1 cellular context compared by ENCODE assay signal in genomic region chr16:73050115-73051099, GRCh38.
TF ChIP-seq lines count a peak whose summit lies in the region.

No MANE protein-coding gene starts in this region.

TF ChIP-seq in HepG2, 621 proteins besides CTCF, POLR2A, EP300 and RAD21 (continued from another document and continues in another):
- TF ChIP-seq ZNF747 (CRISPR knock-in tag; IDR thresholded peaks at IDR 0.05; ENCODE audit: borderline replicate concordance) = no peak
- no peak for TF ChIP-seq ZFYVE20 (CRISPR knock-in tag; IDR thresholded peaks at IDR 0.05; ENCODE audit: borderline replicate concordance, low read depth)
- no peak; the same call in 1 of the 2 replicates for TF ChIP-seq ZNF160 (CRISPR knock-in tag; IDR thresholded peaks at IDR 0.05)
- no peak for TF ChIP-seq NFKB2 (CRISPR knock-in tag; IDR thresholded peaks at IDR 0.05; ENCODE audit: borderline replicate concordance)
- TF ChIP-seq ZNF264 (CRISPR knock-in tag; IDR thresholded peaks at IDR 0.05) = peak; percentile 60; the same call in 1 of the 2 replicates
- TF ChIP-seq, protein P1, sequence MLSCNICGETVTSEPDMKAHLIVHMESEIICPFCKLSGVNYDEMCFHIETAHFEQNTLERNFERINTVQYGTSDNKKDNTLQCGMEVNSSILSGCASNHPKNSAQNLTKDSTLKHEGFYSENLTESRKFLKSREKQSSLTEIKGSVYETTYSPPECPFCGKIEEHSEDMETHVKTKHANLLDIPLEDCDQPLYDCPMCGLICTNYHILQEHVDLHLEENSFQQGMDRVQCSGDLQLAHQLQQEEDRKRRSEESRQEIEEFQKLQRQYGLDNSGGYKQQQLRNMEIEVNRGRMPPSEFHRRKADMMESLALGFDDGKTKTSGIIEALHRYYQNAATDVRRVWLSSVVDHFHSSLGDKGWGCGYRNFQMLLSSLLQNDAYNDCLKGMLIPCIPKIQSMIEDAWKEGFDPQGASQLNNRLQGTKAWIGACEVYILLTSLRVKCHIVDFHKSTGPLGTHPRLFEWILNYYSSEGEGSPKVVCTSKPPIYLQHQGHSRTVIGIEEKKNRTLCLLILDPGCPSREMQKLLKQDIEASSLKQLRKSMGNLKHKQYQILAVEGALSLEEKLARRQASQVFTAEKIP (CRISPR knock-in tag; IDR thresholded peaks at IDR 0.05; ENCODE audit: borderline replicate concordance) = no peak
- TF ChIP-seq ZBTB42 (CRISPR knock-in tag; IDR thresholded peaks at IDR 0.05) = no peak
- TF ChIP-seq TAF1 (CRISPR knock-in tag; IDR thresholded peaks at IDR 0.05) = peak; percentile 22; the same call in 1 of the 2 replicates
- TF ChIP-seq LBX2 (CRISPR knock-in tag; IDR thresholded peaks at IDR 0.05; ENCODE audit: borderline replicate concordance) = no peak
- no peak for TF ChIP-seq TEAD2 (CRISPR knock-in tag; IDR thresholded peaks at IDR 0.05)
- no peak for TF ChIP-seq ARHGAP35 (CRISPR knock-in tag; IDR thresholded peaks at IDR 0.05; ENCODE audit: borderline replicate concordance)
- TF ChIP-seq ZNF101 (CRISPR knock-in tag; IDR thresholded peaks at IDR 0.05; ENCODE audit: borderline replicate concordance, low read depth) = no peak
- TF ChIP-seq HMGXB4 (CRISPR knock-in tag; IDR thresholded peaks at IDR 0.05; ENCODE audit: borderline replicate concordance in 1 of 2, low read depth in 1 of 2) = no peak
- TF ChIP-seq KDM6A (CRISPR knock-in tag; IDR thresholded peaks at IDR 0.05; ENCODE audit: low read depth) = no peak
- TF ChIP-seq REL (CRISPR knock-in tag; conservative IDR thresholded peaks at IDR 0.05) = no peak
- TF ChIP-seq ZNF331 (CRISPR knock-in tag; IDR thresholded peaks at IDR 0.05) = peak; percentile 16; the same call in 1 of the 2 replicates
- TF ChIP-seq, protein P2, sequence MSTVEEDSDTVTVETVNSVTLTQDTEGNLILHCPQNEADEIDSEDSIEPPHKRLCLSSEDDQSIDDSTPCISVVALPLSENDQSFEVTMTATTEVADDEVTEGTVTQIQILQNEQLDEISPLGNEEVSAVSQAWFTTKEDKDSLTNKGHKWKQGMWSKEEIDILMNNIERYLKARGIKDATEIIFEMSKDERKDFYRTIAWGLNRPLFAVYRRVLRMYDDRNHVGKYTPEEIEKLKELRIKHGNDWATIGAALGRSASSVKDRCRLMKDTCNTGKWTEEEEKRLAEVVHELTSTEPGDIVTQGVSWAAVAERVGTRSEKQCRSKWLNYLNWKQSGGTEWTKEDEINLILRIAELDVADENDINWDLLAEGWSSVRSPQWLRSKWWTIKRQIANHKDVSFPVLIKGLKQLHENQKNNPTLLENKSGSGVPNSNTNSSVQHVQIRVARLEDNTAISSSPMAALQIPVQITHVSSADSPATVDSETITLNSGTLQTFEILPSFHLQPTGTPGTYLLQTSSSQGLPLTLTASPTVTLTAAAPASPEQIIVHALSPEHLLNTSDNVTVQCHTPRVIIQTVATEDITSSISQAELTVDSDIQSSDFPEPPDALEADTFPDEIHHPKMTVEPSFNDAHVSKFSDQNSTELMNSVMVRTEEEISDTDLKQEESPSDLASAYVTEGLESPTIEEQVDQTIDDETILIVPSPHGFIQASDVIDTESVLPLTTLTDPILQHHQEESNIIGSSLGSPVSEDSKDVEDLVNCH (CRISPR knock-in tag; IDR thresholded peaks at IDR 0.05) = no peak
- no peak for TF ChIP-seq NBN (conservative IDR thresholded peaks at IDR 0.05)
- no peak for TF ChIP-seq SP1 (IDR thresholded peaks at IDR 0.05)
- no peak for TF ChIP-seq SP1 (CRISPR knock-in tag; IDR thresholded peaks at IDR 0.05)
- no peak for TF ChIP-seq IRX3 (CRISPR knock-in tag; IDR thresholded peaks at IDR 0.05; ENCODE audit: borderline replicate concordance, low read depth)
- no peak for TF ChIP-seq ZNF570 (CRISPR knock-in tag; IDR thresholded peaks at IDR 0.05; ENCODE audit: borderline replicate concordance)
- no peak for TF ChIP-seq PAF1 (CRISPR knock-in tag; IDR thresholded peaks at IDR 0.05)
- TF ChIP-seq, protein P3, sequence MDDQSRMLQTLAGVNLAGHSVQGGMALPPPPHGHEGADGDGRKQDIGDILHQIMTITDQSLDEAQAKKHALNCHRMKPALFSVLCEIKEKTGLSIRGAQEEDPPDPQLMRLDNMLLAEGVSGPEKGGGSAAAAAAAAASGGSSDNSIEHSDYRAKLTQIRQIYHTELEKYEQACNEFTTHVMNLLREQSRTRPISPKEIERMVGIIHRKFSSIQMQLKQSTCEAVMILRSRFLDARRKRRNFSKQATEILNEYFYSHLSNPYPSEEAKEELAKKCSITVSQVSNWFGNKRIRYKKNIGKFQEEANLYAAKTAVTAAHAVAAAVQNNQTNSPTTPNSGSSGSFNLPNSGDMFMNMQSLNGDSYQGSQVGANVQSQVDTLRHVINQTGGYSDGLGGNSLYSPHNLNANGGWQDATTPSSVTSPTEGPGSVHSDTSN (CRISPR knock-in tag; IDR thresholded peaks at IDR 0.05; ENCODE audit: borderline replicate concordance) = no peak
- no peak for TF ChIP-seq RERE (CRISPR knock-in tag; IDR thresholded peaks at IDR 0.05; ENCODE audit: low read depth)
- no peak for TF ChIP-seq ZNF670 (CRISPR knock-in tag; IDR thresholded peaks at IDR 0.05; ENCODE audit: borderline replicate concordance)
- no peak for TF ChIP-seq MTA3 (CRISPR knock-in tag; IDR thresholded peaks at IDR 0.05)
- no peak for TF ChIP-seq BHLHE40 (IDR thresholded peaks at IDR 0.05; ENCODE audit: low read length)
- TF ChIP-seq ZBTB44 (CRISPR knock-in tag; IDR thresholded peaks at IDR 0.05) = no peak
- no peak for TF ChIP-seq ATAD3A (CRISPR knock-in tag; IDR thresholded peaks at IDR 0.05)
- 0 out of 2 replicates have a peak, but pooled peaks have one; percentile 30 for TF ChIP-seq HOXA3 (CRISPR knock-in tag; IDR thresholded peaks at IDR 0.05)
- no peak for TF ChIP-seq ZNF547 (CRISPR knock-in tag; IDR thresholded peaks at IDR 0.05)
- no peak for TF ChIP-seq NFYC (CRISPR knock-in tag; IDR thresholded peaks at IDR 0.05)
- TF ChIP-seq EHMT2 (IDR thresholded peaks at IDR 0.05; ENCODE audit: borderline replicate concordance, low read depth, low read length) = no peak
- no peak for TF ChIP-seq ZSCAN9 (CRISPR knock-in tag; IDR thresholded peaks at IDR 0.05; ENCODE audit: borderline replicate concordance)
- peak; percentile 55 for TF ChIP-seq PHF21A (CRISPR knock-in tag; IDR thresholded peaks at IDR 0.05)
- TF ChIP-seq MTF1 (CRISPR knock-in tag; IDR thresholded peaks at IDR 0.05) = no peak
- no peak for TF ChIP-seq ZNF879 (CRISPR knock-in tag; IDR thresholded peaks at IDR 0.05)
- TF ChIP-seq CREB3 (CRISPR knock-in tag; IDR thresholded peaks at IDR 0.05) = no peak
- no peak for TF ChIP-seq HMG20B (CRISPR knock-in tag; conservative IDR thresholded peaks at IDR 0.05)
- peak; percentile 67 for TF ChIP-seq ZNF263 (CRISPR knock-in tag; IDR thresholded peaks at IDR 0.05)
- TF ChIP-seq ZNF556 (CRISPR knock-in tag; IDR thresholded peaks at IDR 0.05; ENCODE audit: borderline replicate concordance) = no peak
- TF ChIP-seq ZNF121 (CRISPR knock-in tag; IDR thresholded peaks at IDR 0.05) = 0 out of 2 replicates have a peak, but pooled peaks have one; percentile 41
- TF ChIP-seq ZNF276 (CRISPR knock-in tag; IDR thresholded peaks at IDR 0.05; ENCODE audit: low read depth) = no peak
- TF ChIP-seq, protein P4, sequence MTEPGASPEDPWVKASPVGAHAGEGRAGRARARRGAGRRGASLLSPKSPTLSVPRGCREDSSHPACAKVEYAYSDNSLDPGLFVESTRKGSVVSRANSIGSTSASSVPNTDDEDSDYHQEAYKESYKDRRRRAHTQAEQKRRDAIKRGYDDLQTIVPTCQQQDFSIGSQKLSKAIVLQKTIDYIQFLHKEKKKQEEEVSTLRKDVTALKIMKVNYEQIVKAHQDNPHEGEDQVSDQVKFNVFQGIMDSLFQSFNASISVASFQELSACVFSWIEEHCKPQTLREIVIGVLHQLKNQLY (CRISPR knock-in tag; IDR thresholded peaks at IDR 0.05) = no peak
- TF ChIP-seq, protein P5, sequence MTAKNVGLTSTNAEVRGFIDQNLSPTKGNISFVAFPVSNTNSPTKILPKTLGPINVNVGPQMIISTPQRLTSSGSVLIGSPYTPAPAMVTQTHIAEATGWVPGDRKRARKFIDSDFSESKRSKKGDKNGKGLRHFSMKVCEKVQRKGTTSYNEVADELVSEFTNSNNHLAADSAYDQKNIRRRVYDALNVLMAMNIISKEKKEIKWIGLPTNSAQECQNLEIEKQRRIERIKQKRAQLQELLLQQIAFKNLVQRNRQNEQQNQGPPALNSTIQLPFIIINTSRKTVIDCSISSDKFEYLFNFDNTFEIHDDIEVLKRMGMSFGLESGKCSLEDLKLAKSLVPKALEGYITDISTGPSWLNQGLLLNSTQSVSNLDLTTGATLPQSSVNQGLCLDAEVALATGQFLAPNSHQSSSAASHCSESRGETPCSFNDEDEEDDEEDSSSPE (CRISPR knock-in tag; IDR thresholded peaks at IDR 0.05) = no peak
- no peak for TF ChIP-seq ZNF3 (CRISPR knock-in tag; IDR thresholded peaks at IDR 0.05)
- no peak for TF ChIP-seq ZSCAN22 (CRISPR knock-in tag; IDR thresholded peaks at IDR 0.05)
- TF ChIP-seq KDM1A (CRISPR knock-in tag; IDR thresholded peaks at IDR 0.05) = no peak
